In genomic region chr18:59026831-59027410, GRCh38 we compare ENCODE assay signal across 25 cellular contexts.
DNase-seq lines count a peak whose midpoint lies in the region; ATAC-seq and TF ChIP-seq lines count a peak whose summit lies in the region.
"Had no signal": no experiment of that assay in that cellular context is flagged by ENCODE, and none has a peak within 500 bp of the region (broad histone marks: within the 10 kb centered on the region; RNA-seq: fewer than 3 reads in every experiment).

No MANE protein-coding gene starts in this region.

- H3K36me3 ChIP-seq in endodermal cell (ENCODE audit: control insufficient read depth, insufficient read depth, low read length): no peaks in the 10 kb centered on the region
- H3K36me3 ChIP-seq: Peyer's patch had no signal

- no peaks in the 10 kb centered on the region for H3K36me3 Mint-ChIP-seq in endodermal cell (ENCODE audit: low read depth)
- no peaks in the 10 kb centered on the region for H3K36me3 Mint-ChIP-seq in nephron (ENCODE audit: low read depth)
- H3K36me3 Mint-ChIP-seq in stimulated activated naive B cell treated with anti-CD40 and anti-IgM and Interleukin-4, amounts not matched to agents 10 μg/mL and 1 μg/mL and 100 μg/mL, for 72 hours: no peaks in the 10 kb centered on the region
- H3K36me3 Mint-ChIP-seq in activated T-helper 1 cell treated with anti-CD3 and anti-CD28 coated beads, Interleukin-12 subunit alpha, Interleukin-12 subunit beta, Interleukin-2, Interleukin-4 antibody, amounts not matched to agents 30 ng/mL and 10 ng/mL and 1 ng/mL, durations not matched to agents 14 hours and 24 hours and 36 hours (ENCODE audit: low read depth): no peaks in the 10 kb centered on the region
- H3K36me3 Mint-ChIP-seq: CD4-positive, CD25-positive, alpha-beta regulatory T cell had no signal

- peak overlapping the region; percentile 10 for H3K27ac ChIP-seq in C4-2B
- H3K27ac ChIP-seq in endodermal cell (ENCODE audit: low read depth, low read length): no peak overlapping the region
- H3K27ac ChIP-seq in right cardiac atrium (ENCODE audit: low read length): no peak overlapping the region
- H3K27ac ChIP-seq: Peyer's patch had no signal

- intact Hi-C loops in right cardiac atrium (cut with DNase I): no loop called here
- intact Hi-C loops in activated T-helper 1 cell treated with anti-CD3 and anti-CD28 coated beads, Interleukin-12 subunit alpha, Interleukin-12 subunit beta, Interleukin-2, Interleukin-4 antibody, amounts not matched to agents 30 ng/mL and 10 ng/mL and 1 ng/mL, durations not matched to agents 14 hours and 24 hours and 36 hours (cut with micrococcal nuclease): no loop called here

- H3K27ac Mint-ChIP-seq in endodermal cell (no peak overlapping the region), nephron (peak overlapping the region; percentile 3 to 34 (median 15))
- H3K27ac Mint-ChIP-seq in stimulated activated naive B cell treated with anti-CD40 and anti-IgM and Interleukin-4, amounts not matched to agents 10 μg/mL and 1 μg/mL and 100 μg/mL, for 72 hours: peak overlapping the region; percentile 63
- no peak overlapping the region for H3K27ac Mint-ChIP-seq in activated T-helper 1 cell treated with anti-CD3 and anti-CD28 coated beads, Interleukin-12 subunit alpha, Interleukin-12 subunit beta, Interleukin-2, Interleukin-4 antibody, amounts not matched to agents 30 ng/mL and 10 ng/mL and 1 ng/mL, durations not matched to agents 14 hours and 24 hours and 36 hours
- H3K27ac Mint-ChIP-seq: CD4-positive, CD25-positive, alpha-beta regulatory T cell had no signal

- no peak for TF ChIP-seq CTCF in C4-2B (conservative IDR thresholded peaks at IDR 0.05)
- TF ChIP-seq CTCF in endodermal cell (conservative IDR thresholded peaks at IDR 0.05): no peak
- TF ChIP-seq CTCF in nephron (IDR thresholded peaks at IDR 0.05; ENCODE audit: unreplicated experiment in 3 of 3): no peak

- H3K4me3 Mint-ChIP-seq in endodermal cell (no peak overlapping the region), nephron (no peak overlapping the region)
- no peak overlapping the region for H3K4me3 Mint-ChIP-seq in stimulated activated naive B cell treated with anti-CD40 and anti-IgM and Interleukin-4, amounts not matched to agents 10 μg/mL and 1 μg/mL and 100 μg/mL, for 72 hours
- no peak overlapping the region for H3K4me3 Mint-ChIP-seq in activated T-helper 1 cell treated with anti-CD3 and anti-CD28 coated beads, Interleukin-12 subunit alpha, Interleukin-12 subunit beta, Interleukin-2, Interleukin-4 antibody, amounts not matched to agents 30 ng/mL and 10 ng/mL and 1 ng/mL, durations not matched to agents 14 hours and 24 hours and 36 hours
- H3K4me3 Mint-ChIP-seq: CD4-positive, CD25-positive, alpha-beta regulatory T cell had no signal

- WGBS in endodermal cell (ENCODE audit: insufficient coverage in 1 of 2, insufficient read length in 1 of 2), 2 experiments: 88 to 94% methylated on average over 9 to 12 of the region's 12 CpGs
- WGBS in right cardiac atrium: 71% methylated on average over 12 of the region's 12 CpGs

- H3K27me3 ChIP-seq in endodermal cell (ENCODE audit: control insufficient read depth, insufficient read depth, low read length, poor library complexity, severe bottlenecking) (no peaks in the 10 kb centered on the region), right cardiac atrium (ENCODE audit: control insufficient read depth, insufficient read depth) (no peaks in the 10 kb centered on the region)
- H3K27me3 ChIP-seq: Peyer's patch had no signal

- H3K4me1 Mint-ChIP-seq in endodermal cell (no peaks in the 10 kb centered on the region), nephron (peaks cover 29% of the 10 kb centered on the region)
- H3K4me1 Mint-ChIP-seq in stimulated activated naive B cell treated with anti-CD40 and anti-IgM and Interleukin-4, amounts not matched to agents 10 μg/mL and 1 μg/mL and 100 μg/mL, for 72 hours: peaks cover 0 to 6% of the 10 kb centered on the region in 2 donors
- H3K4me1 Mint-ChIP-seq in activated T-helper 1 cell treated with anti-CD3 and anti-CD28 coated beads, Interleukin-12 subunit alpha, Interleukin-12 subunit beta, Interleukin-2, Interleukin-4 antibody, amounts not matched to agents 30 ng/mL and 10 ng/mL and 1 ng/mL, durations not matched to agents 14 hours and 24 hours and 36 hours (ENCODE audit: low read depth): no peaks in the 10 kb centered on the region
- H3K4me1 Mint-ChIP-seq: CD4-positive, CD25-positive, alpha-beta regulatory T cell had no signal

- no peak overlapping the region for H3K4me3 ChIP-seq in endodermal cell (ENCODE audit: low read length)
- H3K4me3 ChIP-seq in right cardiac atrium (ENCODE audit: low read length): no peak overlapping the region
- H3K4me3 ChIP-seq: K562, Peyer's patch had no signal

- no peak overlapping the region for H3K9ac ChIP-seq in endodermal cell (ENCODE audit: extremely low read depth, low read length, poor library complexity, severe bottlenecking)

- no peaks in the 10 kb centered on the region for H3K27me3 Mint-ChIP-seq in endodermal cell (ENCODE audit: insufficient read depth)
- peaks cover 6% of the 10 kb centered on the region for H3K27me3 Mint-ChIP-seq in nephron (ENCODE audit: low read depth)
- H3K27me3 Mint-ChIP-seq in stimulated activated naive B cell treated with anti-CD40 and anti-IgM and Interleukin-4, amounts not matched to agents 10 μg/mL and 1 μg/mL and 100 μg/mL, for 72 hours: no peaks in the 10 kb centered on the region
- peaks cover 2% of the 10 kb centered on the region for H3K27me3 Mint-ChIP-seq in activated T-helper 1 cell treated with anti-CD3 and anti-CD28 coated beads, Interleukin-12 subunit alpha, Interleukin-12 subunit beta, Interleukin-2, Interleukin-4 antibody, amounts not matched to agents 30 ng/mL and 10 ng/mL and 1 ng/mL, durations not matched to agents 14 hours and 24 hours and 36 hours (ENCODE audit: insufficient read depth)

- DNase-seq in endodermal cell (peak; percentile 28), right cardiac atrium (no peak), glomerular visceral epithelial cell (ENCODE audit: extremely low spot score) (no peak)
- no peak for DNase-seq in stimulated activated naive B cell treated with anti-CD40 and anti-IgM and Interleukin-4, amounts not matched to agents 10 μg/mL and 1 μg/mL and 100 μg/mL, for 72 hours
- no peak for DNase-seq in activated T-helper 1 cell treated with anti-CD3 and anti-CD28 coated beads, Interleukin-12 subunit alpha, Interleukin-12 subunit beta, Interleukin-2, Interleukin-4 antibody, amounts not matched to agents 30 ng/mL and 10 ng/mL and 1 ng/mL, durations not matched to agents 14 hours and 24 hours and 36 hours (ENCODE audit: low spot score)
- DNase-seq: 8988T; ACHN; CD4-positive, CD25-positive, alpha-beta regulatory T cell; DMS153; H7; Kasumi-1; MV-4-11; NCI-H1105; NCI-H1436 treated with DMSO at 0.1 percent for 48 hours; NCI-H187 treated with DMSO at 0.1 percent for 48 hours; NCI-H2107; NCI-H2227 treated with DMSO at 0.1 percent for 48 hours; NCI-H510A; NCI-H69; SHP77 treated with DMSO at 0.1 percent for 48 hours had no signal

- peaks cover 1% of the 10 kb centered on the region for H3K9me3 Mint-ChIP-seq in endodermal cell
- H3K9me3 Mint-ChIP-seq in nephron: no peaks in the 10 kb centered on the region
- H3K9me3 Mint-ChIP-seq in stimulated activated naive B cell treated with anti-CD40 and anti-IgM and Interleukin-4, amounts not matched to agents 10 μg/mL and 1 μg/mL and 100 μg/mL, for 72 hours: peaks cover 3 to 4% of the 10 kb centered on the region in 2 donors
- H3K9me3 Mint-ChIP-seq in activated T-helper 1 cell treated with anti-CD3 and anti-CD28 coated beads, Interleukin-12 subunit alpha, Interleukin-12 subunit beta, Interleukin-2, Interleukin-4 antibody, amounts not matched to agents 30 ng/mL and 10 ng/mL and 1 ng/mL, durations not matched to agents 14 hours and 24 hours and 36 hours: no peaks in the 10 kb centered on the region

- H3K4me1 ChIP-seq in endodermal cell (ENCODE audit: control insufficient read depth, insufficient read depth, low read length) (no peaks in the 10 kb centered on the region), right cardiac atrium (ENCODE audit: control insufficient read depth, insufficient read depth, low read length) (peaks cover 7% of the 10 kb centered on the region)
- H3K4me1 ChIP-seq: Peyer's patch had no signal

- H3K9me3 ChIP-seq in endodermal cell (ENCODE audit: control insufficient read depth, low read length) (no peaks in the 10 kb centered on the region), right cardiac atrium (ENCODE audit: control insufficient read depth, low read length) (no peaks in the 10 kb centered on the region)
- H3K9me3 ChIP-seq: Peyer's patch had no signal

- no peak for ATAC-seq in stimulated activated naive B cell treated with anti-CD40 and anti-IgM and Interleukin-4, amounts not matched to agents 10 μg/mL and 1 μg/mL and 100 μg/mL, for 72 hours (replicated peaks)
- ATAC-seq in right cardiac atrium: no peak
- ATAC-seq in HG03095 (IDR thresholded peaks at IDR 0.05; ENCODE audit: unreplicated experiment): no peak
- ATAC-seq: K562 had no signal

Comparison
In these comparisons a context has a peak if more than half of its experiments do, and no peak if none do; other contexts are left out.
1. H3K27ac Mint-ChIP-seq: peak in nephron (3 of 3) and stimulated activated naive B cell treated with anti-CD40 and anti-IgM and Interleukin-4, amounts not matched to agents 10 μg/mL and 1 μg/mL and 100 μg/mL, for 72 hours (single experiment); none in endodermal cell (single experiment) and activated T-helper 1 cell treated with anti-CD3 and anti-CD28 coated beads, Interleukin-12 subunit alpha, Interleukin-12 subunit beta, Interleukin-2, Interleukin-4 antibody, amounts not matched to agents 30 ng/mL and 10 ng/mL and 1 ng/mL, durations not matched to agents 14 hours and 24 hours and 36 hours (single experiment).